ENCODE assay signal across 11 cellular contexts in genomic region chr2:191171708-191172355, GRCh38. TPM values are rescaled to one million over a fixed set of nuclear protein-coding genes. Genes with fewer than 3 reads are reported as not detected.
DNase-seq lines count a peak whose midpoint lies in the region; ATAC-seq and TF ChIP-seq lines count a peak whose summit lies in the region.
"Had no signal": no experiment of that assay in that cellular context is flagged by ENCODE, and none has a peak within 500 bp of the region (broad histone marks: within the 10 kb centered on the region; RNA-seq: fewer than 3 reads in every experiment).

No MANE protein-coding gene starts in this region.

- intact Hi-C loops in body of pancreas (cut with DNase I) (loop anchor here (10.0 kb wide), 1 partner anchor 53 kb away; no protein-coding TSS in a partner anchor), lower lobe of right lung (cut with DNase I) (no loop called here), A673 (cut with micrococcal nuclease; ENCODE audit: unreplicated experiment) (no loop called here)

- peak; percentile 84 for ATAC-seq in body of pancreas
- peak; percentile 69 to 82 for ATAC-seq in lower lobe of right lung
- no peak for ATAC-seq in GM21447 (IDR thresholded peaks at IDR 0.05; ENCODE audit: unreplicated experiment)
- ATAC-seq: activated CD8-positive, alpha-beta memory T cell treated with anti-CD3 and anti-CD28 coated beads, Interleukin-2, amount 10 ng/mL, durations not matched to agents 7 days and 5 days had no signal

- POLR2A ChIA-PET in AG04450 (lab: Yijun Ruan, JAX): interaction anchor here (0.7 to 1.1 kb wide), 2 partner anchors 76 to 122 kb away, joined by 3 read pairs; no protein-coding TSS in a partner anchor
- POLR2A ChIA-PET in A673 (lab: Charles Lee; ENCODE audit: low non-redundant PET): no interaction called here

- H3K36me3 ChIP-seq in body of pancreas (replicated peaks in 1 of 2; ENCODE audit: insufficient read depth in 1 of 2, low read depth in 2 of 2): no peaks in the 10 kb centered on the region
- no peaks in the 10 kb centered on the region for H3K36me3 ChIP-seq in lower lobe of right lung
- H3K36me3 ChIP-seq in A673 (ENCODE audit: insufficient read depth, low read length, poor library complexity, severe bottlenecking): no peaks in the 10 kb centered on the region
- H3K36me3 ChIP-seq: thoracic aorta had no signal

- H3K4me3 ChIP-seq in AG04450 (ENCODE audit: low read depth, low read length) (no peak overlapping the region), HFF-Myc (replicated peaks; ENCODE audit: low read depth, low read length) (no peak overlapping the region), body of pancreas (no peak overlapping the region), lower lobe of right lung (no peak overlapping the region), A673 (ENCODE audit: low read depth, low read length, poor library complexity, severe bottlenecking) (no peak overlapping the region)
- H3K4me3 ChIP-seq: thoracic aorta had no signal

- H3K4me1 ChIP-seq in body of pancreas: peaks cover 20% of the 10 kb centered on the region
- H3K4me1 ChIP-seq in lower lobe of right lung: peaks cover 29% of the 10 kb centered on the region
- H3K4me1 ChIP-seq in A673 (ENCODE audit: insufficient read depth, low read length, poor library complexity, severe bottlenecking): peaks cover 14% of the 10 kb centered on the region

- peak overlapping the region; percentile 81 for H3K27ac ChIP-seq in AG04450 (ENCODE audit: low read depth, low read length)
- H3K27ac ChIP-seq in body of pancreas: peak overlapping the region; percentile 40 to 78 (median 62)
- H3K27ac ChIP-seq in lower lobe of right lung: peak overlapping the region; percentile 2
- H3K27ac ChIP-seq in A673 (ENCODE audit: low read depth, low read length, poor library complexity, severe bottlenecking): no peak overlapping the region
- H3K27ac ChIP-seq: thoracic aorta had no signal

- CTCF ChIA-PET in AG04450 (lab: Charles Lee) (interaction anchor here (1.1 to 6.6 kb wide), 7 partner anchors 16 to 350 kb away, joined by 3 to 36 read pairs (median 13); no protein-coding TSS in a partner anchor), A673 (lab: Charles Lee) (no interaction called here)

- no peaks in the 10 kb centered on the region for H3K9me3 ChIP-seq in AG04450 (ENCODE audit: control insufficient read depth, insufficient read depth, low read length)
- H3K9me3 ChIP-seq in body of pancreas: no peaks in the 10 kb centered on the region
- H3K9me3 ChIP-seq in lower lobe of right lung: no peaks in the 10 kb centered on the region
- H3K9me3 ChIP-seq in A673 (ENCODE audit: low read depth, low read length, poor library complexity, severe bottlenecking): no peaks in the 10 kb centered on the region
- H3K9me3 ChIP-seq: thoracic aorta had no signal

- no peaks in the 10 kb centered on the region for H3K27me3 ChIP-seq in AG04450 (ENCODE audit: control insufficient read depth, insufficient read depth, low read length)
- H3K27me3 ChIP-seq in body of pancreas: no peaks in the 10 kb centered on the region
- H3K27me3 ChIP-seq in lower lobe of right lung (ENCODE audit: low read depth): no peaks in the 10 kb centered on the region
- no peaks in the 10 kb centered on the region for H3K27me3 ChIP-seq in A673 (replicated peaks; ENCODE audit: insufficient read depth, low read depth, low read length, poor library complexity)

- DNase-seq in AG04450 (ENCODE audit: low read depth, low spot score) (peak; percentile 81), HFF-Myc (ENCODE audit: extremely low read depth, low read depth) (peak; percentile 94), body of pancreas (peak in 1 of 4 donors; percentile 31), lower lobe of right lung (no peak), A673 (ENCODE audit: low spot score) (no peak), OCI-M2 (lab: John Stamatoyannopoulos, UW; ENCODE audit: unreplicated experiment) (no peak), HUDEP-2 (lab: John Stamatoyannopoulos, UW; ENCODE audit: unreplicated experiment in 76 of 76) (no peak)
- DNase-seq: activated CD8-positive, alpha-beta memory T cell treated with anti-CD3 and anti-CD28 coated beads, Interleukin-2, amount 10 ng/mL, durations not matched to agents 7 days and 5 days had no signal

- no peak for TF ChIP-seq CTCF in AG04450 (IDR thresholded peaks at IDR 0.05; ENCODE audit: low read depth, low read length)
- no peak for TF ChIP-seq CTCF in HFF-Myc (IDR thresholded peaks at IDR 0.05; ENCODE audit: low read depth, low read length, missing control alignments)
- no peak for TF ChIP-seq CTCF in body of pancreas (IDR thresholded peaks at IDR 0.05)
- no peak for TF ChIP-seq CTCF in lower lobe of right lung (IDR thresholded peaks at IDR 0.05)
- TF ChIP-seq CTCF in A673 (conservative IDR thresholded peaks at IDR 0.05; ENCODE audit: low read depth, low read length): no peak

- BruUV-seq in A673 (replicated peaks; lab: Mats Ljungman, UMichigan): no TSS peak

- TF ChIP-seq POLR2A in body of pancreas (IDR thresholded peaks at IDR 0.05): no peak

- WGBS in body of pancreas, 2 donors: 61 to 64% methylated on average over 2 of the region's 2 CpGs

RNA-seq across cellular contexts. Expression of gene STAT4, which starts 21.0 kb away (rescaled TPM):
- polyA plus RNA-seq in AG04450 (2011; rRNA removed): 0.88 and 1.3 TPM in 2 replicates
- polyA minus RNA-seq in AG04450 (2011; rRNA and poly(A)+ RNA removed): 0.69 and 0.87 TPM in 2 replicates
- total RNA-seq in body of pancreas: 1 to 10 TPM in 1 of 2 donors, under 1 TPM in 1; 0.52 to 2.6 TPM
- 5.8 TPM for total RNA-seq in lower lobe of right lung
- 0.33 and 0.71 TPM in 2 replicates for total RNA-seq in A673 (2021)
- total RNA-seq: G401 had no signal

Comparison
In these comparisons a context has a peak if more than half of its experiments do, and no peak if none do; other contexts are left out.
1. DNase-seq: peak in AG04450 (single experiment) and HFF-Myc (single experiment); none in lower lobe of right lung (single experiment), A673 (single experiment), OCI-M2 (single experiment) and HUDEP-2 (0 of 76).